10 cellular contexts compared by ENCODE assay signal in genomic region chr1:228089520-228090380, GRCh38. TPM values are rescaled to one million over a fixed set of nuclear protein-coding genes. Genes with fewer than 3 reads are reported as not detected.
DNase-seq lines count a peak whose midpoint lies in the region; ATAC-seq and TF ChIP-seq lines count a peak whose summit lies in the region.
"Had no signal": no experiment of that assay in that cellular context is flagged by ENCODE, and none has a peak within 500 bp of the region (broad histone marks: within the 10 kb centered on the region; RNA-seq: fewer than 3 reads in every experiment).

No MANE protein-coding gene starts in this region.

- 94 to 96% methylated on average over 10 to 12 of the region's 12 CpGs for WGBS in endodermal cell (ENCODE audit: insufficient coverage in 1 of 2, insufficient read length in 1 of 2), 2 experiments
- WGBS in sigmoid colon, 2 donors, result 69 to 70% methylated on average over 12 of the region's 12 CpGs

- no peak for TF ChIP-seq EP300 in sigmoid colon (IDR thresholded peaks at IDR 0.05)

- DNase-seq in endodermal cell, result peak; percentile 36
- DNase-seq in sigmoid colon, result peak; percentile 55
- no peak for DNase-seq in AG08395 (ENCODE audit: low spot score)
- DNase-seq in hippocampal formation (lab: John Stamatoyannopoulos, UW), result no peak
- DNase-seq: NCI-H526, small intestine had no signal

- ATAC-seq in GM21786 (IDR thresholded peaks at IDR 0.05; ENCODE audit: unreplicated experiment) (peak; percentile 40), GM19455 (IDR thresholded peaks at IDR 0.05; ENCODE audit: unreplicated experiment) (no peak), GM18870 (IDR thresholded peaks at IDR 0.05; ENCODE audit: unreplicated experiment) (no peak)

- H3K27ac ChIP-seq in OCI-LY3 (ENCODE audit: low read length) (no peak overlapping the region), endodermal cell (ENCODE audit: low read depth, low read length) (no peak overlapping the region), sigmoid colon (peak overlapping the region in 1 of 4 donors; percentile 2)

- no peak for TF ChIP-seq CTCF in OCI-LY3 (IDR thresholded peaks at IDR 0.05; ENCODE audit: low read depth, low read length)
- TF ChIP-seq CTCF in endodermal cell (conservative IDR thresholded peaks at IDR 0.05), result no peak
- TF ChIP-seq CTCF in sigmoid colon (IDR thresholded peaks at IDR 0.05), result no peak

- H3K4me3 Mint-ChIP-seq in endodermal cell, result no peak overlapping the region

- H3K27me3 Mint-ChIP-seq in endodermal cell (ENCODE audit: insufficient read depth), result no peaks in the 10 kb centered on the region

- H3K36me3 ChIP-seq in OCI-LY3 (replicated peaks; ENCODE audit: low read depth, low read length) (peaks cover 91% of the 10 kb centered on the region), endodermal cell (ENCODE audit: control insufficient read depth, insufficient read depth, low read length) (peaks cover 73% of the 10 kb centered on the region), sigmoid colon (no peaks in the 10 kb centered on the region)

- peaks cover 48% of the 10 kb centered on the region for H3K36me3 Mint-ChIP-seq in endodermal cell (ENCODE audit: low read depth)

- peak overlapping the region; percentile 13 for H3K4me2 ChIP-seq in OCI-LY3 (ENCODE audit: low read length)

- intact Hi-C loops in sigmoid colon (cut with DNase I), result loop anchor here (10.0 kb wide), 1 partner anchor 545 kb away; no protein-coding TSS in a partner anchor

- peaks cover 100% of the 10 kb centered on the region for H3K79me2 ChIP-seq in OCI-LY3 (ENCODE audit: low read length)

- H4K20me1 ChIP-seq in OCI-LY3 (ENCODE audit: insufficient read depth, low read length), result peaks cover 100% of the 10 kb centered on the region

- TF ChIP-seq POLR2A in sigmoid colon (IDR thresholded peaks at IDR 0.05), result no peak

- H3K9me3 Mint-ChIP-seq in endodermal cell, result peaks cover 3% of the 10 kb centered on the region

- H3K4me1 ChIP-seq in OCI-LY3 (ENCODE audit: low read length), result peaks cover 48% of the 10 kb centered on the region
- H3K4me1 ChIP-seq in endodermal cell (ENCODE audit: control insufficient read depth, insufficient read depth, low read length), result peaks cover 25% of the 10 kb centered on the region
- H3K4me1 ChIP-seq in sigmoid colon, result peaks cover 3 to 89% (median 84%) of the 10 kb centered on the region in 4 donors

- H2AFZ ChIP-seq in OCI-LY3 (ENCODE audit: low read depth, low read length), result no peak overlapping the region

- H3K9me3 ChIP-seq in OCI-LY3 (ENCODE audit: insufficient read depth, low read length), result peaks cover 15% of the 10 kb centered on the region; the same call in 1 of the 2 replicates
- H3K9me3 ChIP-seq in endodermal cell (ENCODE audit: control insufficient read depth, low read length), result no peaks in the 10 kb centered on the region
- peaks cover 0 to 4% (median 3%) of the 10 kb centered on the region in 4 donors for H3K9me3 ChIP-seq in sigmoid colon

- H3K4me1 Mint-ChIP-seq in endodermal cell, result peaks cover 51% of the 10 kb centered on the region

- H3K4me3 ChIP-seq in OCI-LY3 (ENCODE audit: low read length), result no peak overlapping the region
- no peak overlapping the region for H3K4me3 ChIP-seq in endodermal cell (ENCODE audit: low read length)
- peak overlapping the region in 1 of 4 donors; percentile 2 for H3K4me3 ChIP-seq in sigmoid colon

- H3K27ac Mint-ChIP-seq in endodermal cell, result peak overlapping the region; percentile 71

- no peak overlapping the region for H3K9ac ChIP-seq in OCI-LY3 (ENCODE audit: low read length)
- H3K9ac ChIP-seq in endodermal cell (ENCODE audit: extremely low read depth, low read length, poor library complexity, severe bottlenecking), result no peak overlapping the region

- H3K27me3 ChIP-seq in OCI-LY3 (ENCODE audit: low read depth, low read length) (no peaks in the 10 kb centered on the region), endodermal cell (ENCODE audit: control insufficient read depth, insufficient read depth, low read length, poor library complexity, severe bottlenecking) (no peaks in the 10 kb centered on the region), sigmoid colon (no peaks in the 10 kb centered on the region)

RNA-seq across cellular contexts. Expression of gene ARF1, which starts 7.2 kb away (rescaled TPM):
- total RNA-seq in endodermal cell (100 to 1,000 TPM; 322 to 372 TPM), sigmoid colon (100 to 1,000 TPM; 212 to 250 (median 225) TPM)
- 397 TPM for polyA plus RNA-seq in endodermal cell (2013, experiment 1 of 2)
- polyA plus RNA-seq in endodermal cell (2013, experiment 2 of 2), result 397 TPM
- 100 to 1,000 TPM; 345 to 482 (median 479) TPM for polyA plus RNA-seq in sigmoid colon

RNA-seq across cellular contexts. Expression of gene C1orf35, which starts 13.4 kb away (rescaled TPM):
- total RNA-seq in endodermal cell (10 to 100 TPM; 31.6 to 34.0 TPM), sigmoid colon (10 to 100 TPM in 3 of 4 donors, 1 to 10 TPM in 1; 7.8 to 18.1 (median 13.0) TPM)
- 27.6 TPM for polyA plus RNA-seq in endodermal cell (2013, experiment 1 of 2)
- polyA plus RNA-seq in endodermal cell (2013, experiment 2 of 2), result 24.7 TPM
- 10 to 100 TPM in 1 of 3 donors, 1 to 10 TPM in 2; 8.8 to 17.9 (median 9.0) TPM for polyA plus RNA-seq in sigmoid colon

RNA-seq across cellular contexts. Expression of gene MRPL55, which starts 19.3 kb away (rescaled TPM):
- total RNA-seq in endodermal cell (10 to 100 TPM; 57.6 to 66.7 TPM), sigmoid colon (10 to 100 TPM; 62.0 to 90.6 (median 79.3) TPM)
- 72.3 TPM for polyA plus RNA-seq in endodermal cell (2013, experiment 1 of 2)
- polyA plus RNA-seq in endodermal cell (2013, experiment 2 of 2), result 52.9 TPM
- polyA plus RNA-seq in sigmoid colon, result 10 to 100 TPM; 53.5 to 77.4 (median 58.0) TPM

RNA-seq across cellular contexts. Expression of gene GUK1, which starts 50.3 kb away (rescaled TPM):
- total RNA-seq in endodermal cell (100 to 1,000 TPM; 110 to 112 TPM), sigmoid colon (100 to 1,000 TPM; 225 to 366 (median 303) TPM)
- polyA plus RNA-seq in endodermal cell (2013, experiment 1 of 2), result 121 TPM
- polyA plus RNA-seq in endodermal cell (2013, experiment 2 of 2), result 115 TPM
- 100 to 1,000 TPM; 391 to 668 (median 656) TPM for polyA plus RNA-seq in sigmoid colon

RNA-seq across cellular contexts. Expression of gene GJC2, which starts 60.0 kb away (rescaled TPM):
- total RNA-seq in endodermal cell (under 1 TPM; 0.53 to 0.60 TPM), sigmoid colon (1 to 10 TPM; 4.2 to 6.4 (median 4.9) TPM)
- 0.71 TPM for polyA plus RNA-seq in endodermal cell (2013, experiment 1 of 2)
- polyA plus RNA-seq in endodermal cell (2013, experiment 2 of 2), result 0.37 TPM
- under 1 TPM in 2 of 3 donors, not detected in 1; 0.60 to 0.99 TPM for polyA plus RNA-seq in sigmoid colon

Comparison
In these comparisons a context has a peak if more than half of its experiments do, and no peak if none do; other contexts are left out.
1. DNase-seq: peak in endodermal cell (single experiment) and sigmoid colon (single experiment); none in AG08395 (single experiment) and hippocampal formation (0 of 2).